15 cellular contexts compared by ENCODE assay signal in the genomic region with DNA sequence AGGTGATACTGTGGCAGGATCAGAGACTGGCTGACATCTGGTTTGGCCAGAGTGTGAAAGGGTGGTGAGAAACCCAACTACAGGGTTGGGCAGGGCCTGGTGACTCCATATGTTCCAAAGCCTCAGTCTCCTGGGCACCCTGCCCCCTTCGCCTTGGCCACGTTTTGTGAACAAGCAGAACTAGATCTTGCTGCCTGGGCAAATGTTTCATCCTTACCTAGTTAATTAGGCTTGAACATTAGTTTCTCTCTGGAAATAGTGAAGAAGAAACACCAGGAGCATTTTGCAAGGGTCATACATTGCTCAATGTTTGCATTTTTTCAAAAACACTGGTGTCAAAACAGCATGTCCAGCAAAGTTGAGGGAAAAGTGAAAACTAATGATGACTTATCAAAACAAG.
DNase-seq lines count a peak whose midpoint lies in the region; ATAC-seq and TF ChIP-seq lines count a peak whose summit lies in the region.
"Had no signal": no experiment of that assay in that cellular context is flagged by ENCODE, and none has a peak within 500 bp of the region (broad histone marks: within the 10 kb centered on the region; RNA-seq: fewer than 3 reads in every experiment).

No MANE protein-coding gene starts in this region.

- POLR2A ChIA-PET in RWPE1 (lab: Yijun Ruan, JAX; ENCODE audit: low non-redundant PET) = no interaction called here
- POLR2A ChIA-PET in CD8-positive, alpha-beta T cell (lab: Charles Lee) = no interaction called here

- H3K4me1 ChIP-seq in gastroesophageal sphincter (peaks cover 0 to 27% (median 3%) of the 10 kb centered on the region in 3 donors), body of pancreas (peaks cover 33% of the 10 kb centered on the region)
- H3K4me1 ChIP-seq in CD8-positive, alpha-beta T cell (ENCODE audit: insufficient read depth, low read length) = peaks cover 2% of the 10 kb centered on the region

- H3K27me3 Mint-ChIP-seq in CD8-positive, alpha-beta T cell (ENCODE audit: low read depth) = peaks cover 2% of the 10 kb centered on the region

- H3K4me3 Mint-ChIP-seq in CD8-positive, alpha-beta T cell = no peak overlapping the region

- TF ChIP-seq POLR2A in gastroesophageal sphincter (IDR thresholded peaks at IDR 0.05) = no peak
- no peak for TF ChIP-seq POLR2A in body of pancreas (IDR thresholded peaks at IDR 0.05)

- H3K36me3 ChIP-seq in gastroesophageal sphincter (no peaks in the 10 kb centered on the region), body of pancreas (replicated peaks in 1 of 2; ENCODE audit: insufficient read depth in 1 of 2, low read depth in 2 of 2) (no peaks in the 10 kb centered on the region)
- no peaks in the 10 kb centered on the region for H3K36me3 ChIP-seq in CD8-positive, alpha-beta T cell (ENCODE audit: insufficient read depth, low read length)

- H3K9me3 ChIP-seq in gastroesophageal sphincter = no peaks in the 10 kb centered on the region
- H3K9me3 ChIP-seq in body of pancreas = no peaks in the 10 kb centered on the region
- H3K9me3 ChIP-seq in CD8-positive, alpha-beta T cell (ENCODE audit: low read length) = no peaks in the 10 kb centered on the region

- H3K4me3 ChIP-seq in gastroesophageal sphincter (no peak overlapping the region), body of pancreas (no peak overlapping the region)
- no peak overlapping the region for H3K4me3 ChIP-seq in CD8-positive, alpha-beta T cell (ENCODE audit: low read depth, low read length)

- TF ChIP-seq CTCF in RWPE1 (conservative IDR thresholded peaks at IDR 0.05; ENCODE audit: low read depth) = no peak
- no peak for TF ChIP-seq CTCF in gastroesophageal sphincter (IDR thresholded peaks at IDR 0.05)
- TF ChIP-seq CTCF in body of pancreas (IDR thresholded peaks at IDR 0.05) = no peak
- TF ChIP-seq CTCF in CD8-positive, alpha-beta T cell (IDR thresholded peaks at IDR 0.05) = no peak

- ATAC-seq in gastroesophageal sphincter (peak; percentile 39), body of pancreas (no peak)
- peak; percentile 79 for ATAC-seq in stimulated activated naive CD8-positive, alpha-beta T cell treated with anti-CD3 and anti-CD28 coated beads, Interleukin-15, Interleukin-2, amounts not matched to agents 100 U/mL and 50 U/mL, for 24 hours
- ATAC-seq in CD8-positive, alpha-beta T cell = no peak
- ATAC-seq: activated CD4-positive, CD25-positive, alpha-beta regulatory T cell treated with anti-CD3 and anti-CD28 coated beads, Interleukin-2, amount 50 U/mL, for 24 hours; left colon had no signal

- H3K9me3 Mint-ChIP-seq in CD8-positive, alpha-beta T cell = no peaks in the 10 kb centered on the region

- H3K27ac Mint-ChIP-seq in CD8-positive, alpha-beta T cell = no peak overlapping the region

- DNase-seq in SKM-1 treated with dmso at 0.1 percent for 144 hours (lab: John Stamatoyannopoulos, UW; ENCODE audit: unreplicated experiment) (peak; percentile 38), SKM-1 (lab: John Stamatoyannopoulos, UW; ENCODE audit: unreplicated experiment) (no peak), RWPE1 (ENCODE audit: low spot score) (no peak), body of pancreas (no peak)
- DNase-seq in stimulated activated naive CD8-positive, alpha-beta T cell treated with anti-CD3 and anti-CD28 coated beads, Interleukin-15, Interleukin-2, amounts not matched to agents 100 U/mL and 50 U/mL, for 24 hours = peak; percentile 27
- DNase-seq in CD8-positive, alpha-beta T cell = no peak
- no peak for DNase-seq in stimulated activated CD8-positive, alpha-beta memory T cell treated with anti-CD3 and anti-CD28 coated beads, Interleukin-4, amount 100 ng/mL, for 48 hours
- DNase-seq: activated effector memory CD4-positive, alpha-beta T cell treated with Interleukin-2 at 50 U/mL for 16 hours; left colon; NCI-H1092; NCI-H524; occipital lobe; stimulated activated CD4-positive, alpha-beta T cell treated with anti-CD3 and anti-CD28 coated beads, Interleukin-2, amount 100 ng/mL, for 24 hours had no signal

- H3K4me1 Mint-ChIP-seq in CD8-positive, alpha-beta T cell (ENCODE audit: low read depth) = peaks cover 7% of the 10 kb centered on the region

- CTCF ChIA-PET in RWPE1 (lab: Yijun Ruan, JAX) = no interaction called here
- CTCF ChIA-PET in CD8-positive, alpha-beta T cell (lab: Charles Lee) = no interaction called here

- peak overlapping the region; percentile 49 for H3K27ac ChIP-seq in RWPE1
- H3K27ac ChIP-seq in gastroesophageal sphincter = no peak overlapping the region
- no peak overlapping the region for H3K27ac ChIP-seq in body of pancreas
- no peak overlapping the region for H3K27ac ChIP-seq in CD8-positive, alpha-beta T cell (ENCODE audit: low read depth, low read length)

- H3K36me3 Mint-ChIP-seq in CD8-positive, alpha-beta T cell = no peaks in the 10 kb centered on the region

- WGBS in gastroesophageal sphincter (ENCODE audit: low coverage in 1 of 2), 2 donors = 83 to 85% methylated on average over 2 of the region's 2 CpGs
- 75 to 86% methylated on average over 2 of the region's 2 CpGs for WGBS in body of pancreas, 2 donors

- no peak for TF ChIP-seq EP300 in gastroesophageal sphincter (IDR thresholded peaks at IDR 0.05)

- H3K27me3 ChIP-seq in gastroesophageal sphincter (no peaks in the 10 kb centered on the region), body of pancreas (no peaks in the 10 kb centered on the region)
- no peaks in the 10 kb centered on the region for H3K27me3 ChIP-seq in CD8-positive, alpha-beta T cell (ENCODE audit: insufficient read depth, low read length)

- intact Hi-C loops in body of pancreas (cut with DNase I) = no loop called here
- intact Hi-C loops in CD8-positive, alpha-beta T cell (cut with DNase I, micrococcal nuclease) = loop anchor here in 1 of 2 experiments (10.0 kb wide), 1 partner anchor 154 kb away; no protein-coding TSS in a partner anchor

Comparison
In these comparisons a context has a peak if more than half of its experiments do, and no peak if none do; other contexts are left out.
1. DNase-seq: peak in SKM-1 treated with dmso at 0.1 percent for 144 hours (single experiment) and stimulated activated naive CD8-positive, alpha-beta T cell treated with anti-CD3 and anti-CD28 coated beads, Interleukin-15, Interleukin-2, amounts not matched to agents 100 U/mL and 50 U/mL, for 24 hours (single experiment); none in SKM-1 (single experiment), RWPE1 (single experiment), body of pancreas (0 of 4), CD8-positive, alpha-beta T cell (0 of 7) and stimulated activated CD8-positive, alpha-beta memory T cell treated with anti-CD3 and anti-CD28 coated beads, Interleukin-4, amount 100 ng/mL, for 48 hours (single experiment).
2. ATAC-seq: peak in gastroesophageal sphincter (single experiment) and stimulated activated naive CD8-positive, alpha-beta T cell treated with anti-CD3 and anti-CD28 coated beads, Interleukin-15, Interleukin-2, amounts not matched to agents 100 U/mL and 50 U/mL, for 24 hours (single experiment); none in body of pancreas (single experiment) and CD8-positive, alpha-beta T cell (single experiment).